In the genomic region with DNA sequence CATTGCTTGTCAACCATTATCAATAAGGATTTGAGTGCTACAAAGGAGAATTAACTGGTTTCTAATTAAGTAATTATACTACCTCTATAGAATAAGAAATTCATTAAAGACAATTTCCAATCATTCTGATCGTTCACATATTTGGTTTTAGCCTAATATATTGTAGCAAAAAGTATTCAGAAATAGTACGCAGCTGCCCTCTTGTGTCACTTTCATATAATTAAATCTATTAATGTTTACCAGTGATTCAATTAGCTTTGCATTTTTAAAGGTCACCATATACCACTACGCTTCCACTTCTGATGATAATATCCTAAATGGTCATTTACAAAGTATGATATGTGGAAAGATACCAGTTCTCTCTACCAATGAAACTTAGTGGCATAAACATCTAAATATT, we compare ENCODE assay signal across 11 cellular contexts.
DNase-seq lines count a peak whose midpoint lies in the region; ATAC-seq and TF ChIP-seq lines count a peak whose summit lies in the region.
"Had no signal": no experiment of that assay in that cellular context is flagged by ENCODE, and none has a peak within 500 bp of the region (broad histone marks: within the 10 kb centered on the region; RNA-seq: fewer than 3 reads in every experiment).

No MANE protein-coding gene starts in this region.

- peaks cover 7% of the 10 kb centered on the region for H3K4me1 Mint-ChIP-seq in type B pancreatic cell (ENCODE audit: unreplicated experiment)
- H3K4me1 Mint-ChIP-seq in T-helper 2 cell treated with Interferon-gamma antibody and Interleukin-4, amounts not matched to agents 5 μg/mL and 100 μg/mL, for 36 hours (ENCODE audit: low read depth): no peaks in the 10 kb centered on the region
- H3K4me1 Mint-ChIP-seq: stimulated activated effector memory CD8-positive, alpha-beta T cell treated with anti-CD3 and anti-CD28 coated beads, Interleukin-12 subunit alpha, Interleukin-12 subunit beta, amount 100 ng/mL, for 72 hours had no signal

- no peaks in the 10 kb centered on the region for H3K9me3 ChIP-seq in heart right ventricle

- H3K4me1 ChIP-seq in heart right ventricle: peaks cover 0 to 16% (median 4%) of the 10 kb centered on the region in 9 donors

- H3K27me3 ChIP-seq in heart right ventricle: no peaks in the 10 kb centered on the region

- ATAC-seq in heart right ventricle: peak in 2 of 8 donors; percentile 26 to 46
- no peak for ATAC-seq in left cardiac atrium
- no peak for ATAC-seq in HG03571 (IDR thresholded peaks at IDR 0.05; ENCODE audit: unreplicated experiment)
- ATAC-seq in GM21619 (IDR thresholded peaks at IDR 0.05; ENCODE audit: unreplicated experiment): no peak
- ATAC-seq: stimulated activated effector memory CD8-positive, alpha-beta T cell treated with anti-CD3 and anti-CD28 coated beads, Interleukin-12 subunit alpha, Interleukin-12 subunit beta, amount 100 ng/mL, for 72 hours had no signal

- no peak for DNase-seq in heart right ventricle
- no peak for DNase-seq in left cardiac atrium
- peak; percentile 55 for DNase-seq in inferior parietal cortex (ENCODE audit: extremely low spot score)
- no peak for DNase-seq in type B pancreatic cell (ENCODE audit: extremely low spot score, unreplicated experiment)
- no peak for DNase-seq in T-helper 2 cell treated with Interferon-gamma antibody and Interleukin-4, amounts not matched to agents 5 μg/mL and 100 μg/mL, for 36 hours (ENCODE audit: low spot score)
- DNase-seq: activated CD4-positive, CD25-positive, alpha-beta regulatory T cell; DMS153 had no signal

- H3K27ac ChIP-seq in heart right ventricle: no peak overlapping the region
- H3K27ac ChIP-seq in VCaP: no peak overlapping the region

- intact Hi-C loops in heart right ventricle (cut with DNase I) (loop anchor here in 7 of 10 donors (5.0 to 10.0 kb wide), 4 partner anchors 952 to 1357 kb away; a partner anchor contains a TSS), left cardiac atrium (cut with DNase I) (loop anchor here (2.0 to 10.0 kb wide), 2 partner anchors 950 to 954 kb away; a partner anchor contains a TSS)

- H3K9me3 Mint-ChIP-seq in type B pancreatic cell: peaks cover 4% of the 10 kb centered on the region
- H3K9me3 Mint-ChIP-seq in T-helper 2 cell treated with Interferon-gamma antibody and Interleukin-4, amounts not matched to agents 5 μg/mL and 100 μg/mL, for 36 hours: no peaks in the 10 kb centered on the region

- H3K36me3 ChIP-seq in heart right ventricle: no peaks in the 10 kb centered on the region

- H3K27me3 Mint-ChIP-seq in type B pancreatic cell: no peaks in the 10 kb centered on the region
- H3K27me3 Mint-ChIP-seq in T-helper 2 cell treated with Interferon-gamma antibody and Interleukin-4, amounts not matched to agents 5 μg/mL and 100 μg/mL, for 36 hours (ENCODE audit: low read depth): no peaks in the 10 kb centered on the region

- no peaks in the 10 kb centered on the region for H3K36me3 Mint-ChIP-seq in type B pancreatic cell
- no peaks in the 10 kb centered on the region for H3K36me3 Mint-ChIP-seq in T-helper 2 cell treated with Interferon-gamma antibody and Interleukin-4, amounts not matched to agents 5 μg/mL and 100 μg/mL, for 36 hours (ENCODE audit: low read depth)
- H3K36me3 Mint-ChIP-seq: stimulated activated effector memory CD8-positive, alpha-beta T cell treated with anti-CD3 and anti-CD28 coated beads, Interleukin-12 subunit alpha, Interleukin-12 subunit beta, amount 100 ng/mL, for 72 hours had no signal

- WGBS in heart right ventricle, 2 donors: 22 to 36% methylated on average over 3 of the region's 3 CpGs

- H3K4me3 Mint-ChIP-seq in type B pancreatic cell: no peak overlapping the region
- no peak overlapping the region for H3K4me3 Mint-ChIP-seq in T-helper 2 cell treated with Interferon-gamma antibody and Interleukin-4, amounts not matched to agents 5 μg/mL and 100 μg/mL, for 36 hours
- H3K4me3 Mint-ChIP-seq: stimulated activated effector memory CD8-positive, alpha-beta T cell treated with anti-CD3 and anti-CD28 coated beads, Interleukin-12 subunit alpha, Interleukin-12 subunit beta, amount 100 ng/mL, for 72 hours had no signal

- no peak overlapping the region for H3K4me3 ChIP-seq in heart right ventricle

- TF ChIP-seq CTCF in heart right ventricle (IDR thresholded peaks at IDR 0.05) (peak; percentile 19 to 74 (median 58)), VCaP (conservative IDR thresholded peaks at IDR 0.05) (peak; percentile 77), type B pancreatic cell (conservative IDR thresholded peaks at IDR 0.05) (peak; percentile 74)

- H3K27ac Mint-ChIP-seq in type B pancreatic cell: no peak overlapping the region
- H3K27ac Mint-ChIP-seq in T-helper 2 cell treated with Interferon-gamma antibody and Interleukin-4, amounts not matched to agents 5 μg/mL and 100 μg/mL, for 36 hours: no peak overlapping the region
- H3K27ac Mint-ChIP-seq: stimulated activated effector memory CD8-positive, alpha-beta T cell treated with anti-CD3 and anti-CD28 coated beads, Interleukin-12 subunit alpha, Interleukin-12 subunit beta, amount 100 ng/mL, for 72 hours had no signal
